12 cellular contexts compared by ENCODE assay signal in genomic region chr2:180334514-180334913, GRCh38.
DNase-seq lines count a peak whose midpoint lies in the region; ATAC-seq, FAIRE-seq and TF ChIP-seq lines count a peak whose summit lies in the region.
"Had no signal": no experiment of that assay in that cellular context is flagged by ENCODE, and none has a peak within 500 bp of the region (broad histone marks: within the 10 kb centered on the region; RNA-seq: fewer than 3 reads in every experiment).

No MANE protein-coding gene starts in this region.

- H3K4me3 ChIP-seq in right cardiac atrium (ENCODE audit: low read length) = no peak overlapping the region

- TF ChIP-seq POLR2A in H54 (IDR thresholded peaks at IDR 0.05; ENCODE audit: low read depth, low read length) = no peak

- H3K27ac Mint-ChIP-seq in memory B cell = peak overlapping the region; percentile 36
- H3K27ac Mint-ChIP-seq: activated T-cell treated with anti-CD3 and anti-CD28 coated beads, Interleukin-2, amount 50 U/mL, for 72 hours had no signal

- intact Hi-C loops in right cardiac atrium (cut with DNase I) = no loop called here

- H3K4me1 Mint-ChIP-seq in memory B cell = peaks cover 6% of the 10 kb centered on the region

- H3K4me3 Mint-ChIP-seq in memory B cell = peak overlapping the region; percentile 37
- H3K4me3 Mint-ChIP-seq: activated T-cell treated with anti-CD3 and anti-CD28 coated beads, Interleukin-2, amount 50 U/mL, for 72 hours had no signal

- 89% methylated on average over 3 of the region's 3 CpGs for WGBS in right cardiac atrium

- DNase-seq in GM19238 (ENCODE audit: insufficient read length, low spot score) (peak; percentile 10), memory B cell (ENCODE audit: low spot score in 2 of 2) (peak in 1 of 2 donors; percentile 39), right cardiac atrium (no peak), glomerular visceral epithelial cell (ENCODE audit: extremely low spot score) (no peak), AG20443 (ENCODE audit: low spot score) (no peak), H54 (ENCODE audit: insufficient read length, low spot score) (no peak)
- DNase-seq: activated T-cell treated with anti-CD3 and anti-CD28 coated beads, Interleukin-2, amount 50 U/mL, for 72 hours; stimulated activated CD4-positive, alpha-beta T cell treated with anti-CD3 and anti-CD28 coated beads, Interleukin-12 subunit alpha, Interleukin-12 subunit beta, amount 100 ng/mL, for 4 hours; T-helper 2 cell had no signal

- no peaks in the 10 kb centered on the region for H3K27me3 ChIP-seq in right cardiac atrium (ENCODE audit: control insufficient read depth, insufficient read depth)

- H3K4me1 ChIP-seq in right cardiac atrium (ENCODE audit: control insufficient read depth, insufficient read depth, low read length) = no peaks in the 10 kb centered on the region

- peaks cover 19% of the 10 kb centered on the region for H3K9me3 Mint-ChIP-seq in memory B cell

- ATAC-seq in HG02678 (IDR thresholded peaks at IDR 0.05; ENCODE audit: unreplicated experiment) = peak; percentile 100
- ATAC-seq in HG03520 (IDR thresholded peaks at IDR 0.05; ENCODE audit: unreplicated experiment) = peak; percentile 100
- ATAC-seq in memory B cell (ENCODE audit: low read depth) = peak; percentile 98
- no peak for ATAC-seq in right cardiac atrium
- ATAC-seq: activated T-cell treated with anti-CD3 and anti-CD28 coated beads, Interleukin-2, amount 50 U/mL, for 72 hours had no signal

- peaks cover 19% of the 10 kb centered on the region for H3K36me3 Mint-ChIP-seq in memory B cell

- no peaks in the 10 kb centered on the region for H3K9me3 ChIP-seq in right cardiac atrium (ENCODE audit: control insufficient read depth, low read length)

- H3K27ac ChIP-seq in right cardiac atrium (ENCODE audit: low read length) = no peak overlapping the region

- FAIRE-seq in H54 (lab: Jason Lieb, UNC) = no peak
- FAIRE-seq: colon had no signal

- no peaks in the 10 kb centered on the region for H3K27me3 Mint-ChIP-seq in memory B cell

Comparison
In these comparisons a context has a peak if more than half of its experiments do, and no peak if none do; other contexts are left out.
1. ATAC-seq: peak in HG02678 (single experiment), HG03520 (single experiment) and memory B cell (single experiment); none in right cardiac atrium (0 of 2).